Comparison of ENCODE assay signal across 20 cellular contexts in genomic region chr4:39770471-39770870, GRCh38.
DNase-seq lines count a peak whose midpoint lies in the region; ATAC-seq, FAIRE-seq and TF ChIP-seq lines count a peak whose summit lies in the region.
"Had no signal": no experiment of that assay in that cellular context is flagged by ENCODE, and none has a peak within 500 bp of the region (broad histone marks: within the 10 kb centered on the region; RNA-seq: fewer than 3 reads in every experiment).

No MANE protein-coding gene starts in this region.

- POLR2A ChIA-PET in K562 (lab: Yijun Ruan, JAX) = interaction anchor here (0.6 kb wide), 1 partner anchor 194 kb away, joined by 3 read pairs; no protein-coding TSS in a partner anchor

- H3K4me2 ChIP-seq in K562 (ENCODE audit: insufficient read depth, low read length) = no peak overlapping the region

- H3K36me3 ChIP-seq in heart right ventricle (peaks cover 0 to 83% (median 5%) of the 10 kb centered on the region in 9 donors), K562 (ENCODE audit: control insufficient read depth, insufficient read depth, low read length) (peaks cover 66% of the 10 kb centered on the region; the same call in 2 of the 3 replicates), left lung (peaks cover 0 to 73% of the 10 kb centered on the region in 2 donors)

- no peak overlapping the region for H3K4me3 ChIP-seq in heart right ventricle
- H3K4me3 ChIP-seq in K562 = no peak overlapping the region
- no peak overlapping the region for H3K4me3 ChIP-seq in left lung
- H3K4me3 ChIP-seq: GM23248 had no signal

- H3K9me1 ChIP-seq in K562 (ENCODE audit: control insufficient read depth, insufficient read depth, low read length) = no peaks in the 10 kb centered on the region

- H3K36me3 Mint-ChIP-seq in type B pancreatic cell = peaks cover 17% of the 10 kb centered on the region

- H3K9me3 Mint-ChIP-seq in type B pancreatic cell = no peaks in the 10 kb centered on the region
- H3K9me3 Mint-ChIP-seq: CD8-positive, alpha-beta T cell had no signal

- H4K20me1 ChIP-seq in K562 (replicated peaks; ENCODE audit: control insufficient read depth, insufficient read depth, low read length) = no peaks in the 10 kb centered on the region

- no peak for TF ChIP-seq RAD21 in K562 (CRISPR knock-in tag; conservative IDR thresholded peaks at IDR 0.05 in 1 of 2, IDR thresholded peaks at IDR 0.05 in 1 of 2)

- 96 to 100% methylated on average over 19 of the region's 19 CpGs for WGBS in heart right ventricle, 2 donors
- WGBS in K562 (ENCODE audit: insufficient coverage, low coverage, missing lambda C conversion rate) = 100% methylated on average over 11 of the region's 19 CpGs

- H3K4me1 Mint-ChIP-seq in type B pancreatic cell (ENCODE audit: unreplicated experiment) = no peaks in the 10 kb centered on the region
- H3K4me1 Mint-ChIP-seq: CD14-positive monocyte had no signal

- TF ChIP-seq POLR2A in K562 (conservative IDR thresholded peaks at IDR 0.05) (no peak), erythroblast (IDR thresholded peaks at IDR 0.05; ENCODE audit: low read length) (no peak)

- H3K9me3 ChIP-seq in heart right ventricle = no peaks in the 10 kb centered on the region
- H3K9me3 ChIP-seq in K562 (replicated peaks; ENCODE audit: control insufficient read depth, insufficient read depth, low read depth, low read length) = no peaks in the 10 kb centered on the region
- H3K9me3 ChIP-seq in left lung = no peaks in the 10 kb centered on the region

- in situ Hi-C loops in K562 (cut with MboI) = no loop called here

- H3K27me3 ChIP-seq in heart right ventricle (no peaks in the 10 kb centered on the region), K562 (ENCODE audit: control insufficient read depth in 2 of 2, insufficient read depth in 2 of 2, low read length in 2 of 2) (no peaks in the 10 kb centered on the region), left lung (no peaks in the 10 kb centered on the region)

- H3K4me1 ChIP-seq in heart right ventricle = peaks cover 0 to 9% (median 0%) of the 10 kb centered on the region in 9 donors
- peaks cover 0 to 3% of the 10 kb centered on the region in 2 experiments; a peak in 1 of 5 replicates for H3K4me1 ChIP-seq in K562 (replicated peaks in 1 of 2; ENCODE audit: control insufficient read depth in 2 of 2, insufficient read depth in 2 of 2, low read length in 2 of 2)
- H3K4me1 ChIP-seq in left lung = no peaks in the 10 kb centered on the region

- H3K9ac ChIP-seq in K562 (ENCODE audit: insufficient read depth in 1 of 2, low read depth in 2 of 2, low read length in 2 of 2) = no peak overlapping the region
- H3K9ac ChIP-seq: GM23248 had no signal

- no peak overlapping the region for H3K27ac Mint-ChIP-seq in type B pancreatic cell
- H3K27ac Mint-ChIP-seq: CD8-positive, alpha-beta T cell had no signal

- CTCF ChIA-PET in K562 (lab: Yijun Ruan, JAX; ENCODE audit: low intra/inter-chr PET ratio) = no interaction called here

- H2AFZ ChIP-seq in K562 (ENCODE audit: low read depth, low read length) = no peak overlapping the region
- H2AFZ ChIP-seq: GM23248 had no signal

- peak in 5 of 8 donors; percentile 17 to 61 (median 34) for ATAC-seq in heart right ventricle
- ATAC-seq in left ventricle myocardium superior = no peak
- ATAC-seq in K562 = no peak
- peak; percentile 12 for ATAC-seq in left lung
- ATAC-seq: CD8-positive, alpha-beta T cell had no signal

- no peak for FAIRE-seq in K562 (lab: Jason Lieb, UNC)
- FAIRE-seq: D721Med, GM19239, H54 had no signal

- DNase-seq in heart right ventricle (no peak), left ventricle myocardium superior (no peak), K562 (ENCODE audit: extremely low read depth in 1 of 4, low spot score in 3 of 4) (no peak), left lung (no peak), type B pancreatic cell (ENCODE audit: extremely low spot score, unreplicated experiment) (peak; percentile 67), erythroblast (lab: John Stamatoyannopoulos, UW) (no peak), SKM-1 (lab: John Stamatoyannopoulos, UW; ENCODE audit: unreplicated experiment) (no peak), NCI-H446 (lab: John Stamatoyannopoulos, UW) (no peak)
- DNase-seq: CD8-positive, alpha-beta T cell; COR-L47; DMS153; DND-41; GDM1; GM23248 had no signal

- H3K27me3 Mint-ChIP-seq in type B pancreatic cell = no peaks in the 10 kb centered on the region

- intact Hi-C loops in heart right ventricle (cut with DNase I) (no loop called here), left ventricle myocardium superior (cut with micrococcal nuclease) (no loop called here), K562 (cut with micrococcal nuclease) (no loop called here), left lung (cut with DNase I) (no loop called here)

- TF ChIP-seq CTCF in heart right ventricle (IDR thresholded peaks at IDR 0.05) = no peak
- TF ChIP-seq CTCF in K562 (IDR thresholded peaks at IDR 0.05 in 2 of 3, conservative IDR thresholded peaks at IDR 0.05 in 1 of 3; ENCODE audit: insufficient read depth in 2 of 3, low read depth in 1 of 3, low read length in 3 of 3) = no peak
- no peak for TF ChIP-seq CTCF in left lung (IDR thresholded peaks at IDR 0.05)
- TF ChIP-seq CTCF in type B pancreatic cell (conservative IDR thresholded peaks at IDR 0.05) = no peak

- no peaks in the 10 kb centered on the region for H3K79me2 ChIP-seq in K562 (ENCODE audit: control insufficient read depth, insufficient read depth, low read length)

- H3K4me3 Mint-ChIP-seq in type B pancreatic cell = no peak overlapping the region
- H3K4me3 Mint-ChIP-seq: CD14-positive monocyte; CD8-positive, alpha-beta T cell had no signal

- TF ChIP-seq EP300 in K562 (IDR thresholded peaks at IDR 0.05; ENCODE audit: low read length) = no peak

- no peak overlapping the region for H3K27ac ChIP-seq in heart right ventricle
- no peak overlapping the region for H3K27ac ChIP-seq in K562 (ENCODE audit: extremely low read depth, low read depth, low read length)
- H3K27ac ChIP-seq in left lung = no peak overlapping the region
- H3K27ac ChIP-seq: 22Rv1, GM23248, HL-60 had no signal

- no TSS peak for BruUV-seq in K562 (replicated peaks; lab: Mats Ljungman, UMichigan)

TF ChIP-seq in K562, 482 proteins besides CTCF, POLR2A, EP300 and RAD21:
- no peak for TF ChIP-seq NCOA1 (IDR thresholded peaks at IDR 0.05; ENCODE audit: low read depth)
- peak; percentile 34; the same call in 1 of the 2 replicates for TF ChIP-seq POLR2G (IDR thresholded peaks at IDR 0.05; ENCODE audit: low read depth, low read length)
- no peak for TF ChIP-seq ZNF124 (CRISPR knock-in tag; IDR thresholded peaks at IDR 0.05)
- TF ChIP-seq CTBP1 (IDR thresholded peaks at IDR 0.05; ENCODE audit: borderline replicate concordance) = no peak
- TF ChIP-seq TAL1 (IDR thresholded peaks at IDR 0.05) = no peak
- no peak for TF ChIP-seq SMARCE1 (IDR thresholded peaks at IDR 0.05)
- no peak for TF ChIP-seq SOX6 (IDR thresholded peaks at IDR 0.05)
TF ChIP-seq in K562: peak in this region for 1.

Comparison
In these comparisons a context has a peak if more than half of its experiments do, and no peak if none do; other contexts are left out.
1. ATAC-seq: peak in heart right ventricle (5 of 8) and left lung (single experiment); none in left ventricle myocardium superior (single experiment) and K562 (single experiment).